ENCODE assay signal across 8 cellular contexts in the genomic region with DNA sequence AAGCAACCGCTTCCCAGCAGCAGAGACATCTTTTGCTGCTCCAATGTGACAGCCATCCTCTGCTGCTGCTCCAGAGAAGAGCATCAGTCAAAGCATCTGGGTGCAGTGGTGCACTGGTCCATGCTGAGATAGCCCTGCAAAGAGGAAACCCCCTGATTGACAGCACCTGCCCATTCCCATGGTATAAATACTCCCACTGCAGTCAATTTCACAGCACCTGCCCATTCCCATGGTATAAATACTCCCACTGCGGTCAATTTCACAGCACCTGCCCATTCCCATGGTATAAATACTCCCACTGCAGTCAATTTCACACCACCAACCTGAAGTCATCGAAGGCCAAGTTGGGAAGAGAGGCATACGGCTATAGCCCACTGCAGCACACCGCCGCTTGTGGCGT.
"Had no signal": no experiment of that assay in that cellular context is flagged by ENCODE, and none has a peak within 500 bp of the region (broad histone marks: within the 10 kb centered on the region; RNA-seq: fewer than 3 reads in every experiment).

No MANE protein-coding gene starts in this region.

- H3K4me3 ChIP-seq: GM23248, K562 had no signal

- DNase-seq: GM23248, H9, HCEC 1CT, HFFc6, KG1 had no signal

- H3K9ac ChIP-seq: GM23248 had no signal

- H3K27ac ChIP-seq: GM23248, HL-60 had no signal

- H3K27ac Mint-ChIP-seq: H9, HFFc6 had no signal

- H3K9me3 Mint-ChIP-seq: H9, HFFc6 had no signal

- ATAC-seq: HepG2, K562 had no signal

- H3K4me3 Mint-ChIP-seq: H9, HFFc6 had no signal

- H2AFZ ChIP-seq: GM23248 had no signal
